2 cellular contexts compared by ENCODE assay signal in genomic region chr5:67576112-67576511, GRCh38.
TF ChIP-seq lines count a peak whose summit lies in the region.

No MANE protein-coding gene starts in this region.

TF ChIP-seq in liver, 16 proteins besides CTCF, POLR2A, EP300 and RAD21 (continued from another document):
- TF ChIP-seq REST (IDR thresholded peaks at IDR 0.05): no peak
- TF ChIP-seq FOXA2 (IDR thresholded peaks at IDR 0.05): no peak
- no peak for TF ChIP-seq JUND (IDR thresholded peaks at IDR 0.05)
- TF ChIP-seq HNF4A (conservative IDR thresholded peaks at IDR 0.05): peak; percentile 8 to 29
- no peak for TF ChIP-seq SP1 (IDR thresholded peaks at IDR 0.05)
- peak in 1 of 2 donors; percentile 32 for TF ChIP-seq RXRA (IDR thresholded peaks at IDR 0.05)
- TF ChIP-seq TAF1 (conservative IDR thresholded peaks at IDR 0.05): no peak
- no peak for TF ChIP-seq GABPA (IDR thresholded peaks at IDR 0.05 in 1 of 2, conservative IDR thresholded peaks at IDR 0.05 in 1 of 2)
TF ChIP-seq in liver: peak in this region for 2.

TF ChIP-seq in HepG2, 621 proteins besides CTCF, POLR2A, EP300 and RAD21 (continued from another document):
- TF ChIP-seq NFAT5 (CRISPR knock-in tag; IDR thresholded peaks at IDR 0.05) (no peak), KDM1A (CRISPR knock-in tag; IDR thresholded peaks at IDR 0.05) (no peak), NAIF1 (CRISPR knock-in tag; IDR thresholded peaks at IDR 0.05; ENCODE audit: borderline replicate concordance) (no peak)
